Comparison of ENCODE assay signal across 8 cellular contexts in the genomic region with DNA sequence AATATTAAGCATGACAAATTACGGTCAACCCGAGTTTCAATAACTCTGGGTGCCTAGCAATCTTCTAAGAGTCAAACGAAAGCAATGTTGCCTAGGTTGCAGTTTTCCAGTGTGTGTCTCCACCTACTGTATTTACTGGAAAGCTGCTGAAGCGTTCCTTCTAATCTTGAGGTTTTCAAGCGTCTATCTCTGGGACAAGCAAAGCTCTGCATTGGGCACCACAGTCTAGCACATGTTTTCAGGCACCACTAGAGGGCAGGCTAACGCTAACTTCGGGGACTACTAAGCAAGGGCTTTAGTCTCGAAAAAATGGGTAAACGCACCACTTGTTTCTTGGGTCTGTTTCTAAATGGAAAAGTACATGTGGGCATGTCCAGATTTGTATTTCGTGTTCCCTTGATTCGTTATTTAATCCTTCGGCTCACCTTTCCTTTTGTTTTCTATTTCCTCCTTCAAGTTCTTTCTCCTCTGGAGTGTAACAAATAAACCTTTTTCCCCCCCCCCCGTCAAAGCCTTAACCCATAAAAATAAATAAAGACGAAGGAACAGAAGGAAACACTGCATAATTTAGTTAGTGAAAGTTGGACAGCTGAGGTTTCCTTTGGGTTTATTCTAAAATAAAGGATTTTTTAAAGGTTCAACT.
DNase-seq lines count a peak whose midpoint lies in the region; ATAC-seq and TF ChIP-seq lines count a peak whose summit lies in the region.
"Not testable (repeated sequence)": the region's sequence is repeated elsewhere in the genome, so short reads cannot be mapped to it uniquely, and the experiment has no call there.

No MANE protein-coding gene starts in this region.

- TF ChIP-seq CTCF in GM06990 (IDR thresholded peaks at IDR 0.05; ENCODE audit: insufficient read depth, low read length, poor library complexity, severe bottlenecking) (peak; percentile 28), VCaP (conservative IDR thresholded peaks at IDR 0.05) (peak; percentile 73), foreskin keratinocyte (conservative IDR thresholded peaks at IDR 0.05) (peak; percentile 75), osteocyte (IDR thresholded peaks at IDR 0.05) (peak; percentile 69)

- ATAC-seq in GM21423 (IDR thresholded peaks at IDR 0.05; ENCODE audit: unreplicated experiment) = peak; percentile 95
- peak; percentile 94 for ATAC-seq in HG03175 (IDR thresholded peaks at IDR 0.05; ENCODE audit: unreplicated experiment)
- ATAC-seq in foreskin keratinocyte = peak; percentile 98

- H3K36me3 Mint-ChIP-seq in activated naive CD4-positive, alpha-beta T cell treated with anti-CD3 and anti-CD28 coated beads, Interleukin-2, amount 10 ng/mL, durations not matched to agents 7 days and 5 days; osteocyte (ENCODE audit: unreplicated experiment): not testable (repeated sequence)

- H3K4me1 Mint-ChIP-seq in activated naive CD4-positive, alpha-beta T cell treated with anti-CD3 and anti-CD28 coated beads, Interleukin-2, amount 10 ng/mL, durations not matched to agents 7 days and 5 days = peaks cover 15% of the 10 kb centered on the region
- H3K4me1 Mint-ChIP-seq in osteocyte (ENCODE audit: unreplicated experiment) = not testable (repeated sequence)

- peak overlapping the region; percentile 10 for H3K4me3 ChIP-seq in GM06990 (replicated peaks; ENCODE audit: low read depth, low read length)

- CTCF ChIA-PET in activated naive CD4-positive, alpha-beta T cell treated with anti-CD3 and anti-CD28 coated beads, Interleukin-2, amount 10 ng/mL, durations not matched to agents 7 days and 5 days (lab: Charles Lee) = interaction anchor here (0.6 to 3.5 kb wide), 5 partner anchors 74 to 405 kb away, joined by 3 to 63 read pairs (median 4); a partner anchor contains a TSS

- H3K4me1 ChIP-seq in foreskin keratinocyte = not testable (repeated sequence)

- H3K36me3 ChIP-seq in GM06990 (ENCODE audit: control insufficient read depth, insufficient read depth, low read length) = not testable (repeated sequence)

- H3K4me3 Mint-ChIP-seq in activated naive CD4-positive, alpha-beta T cell treated with anti-CD3 and anti-CD28 coated beads, Interleukin-2, amount 10 ng/mL, durations not matched to agents 7 days and 5 days = peak overlapping the region; percentile 72
- H3K4me3 Mint-ChIP-seq in osteocyte (ENCODE audit: unreplicated experiment) = peak overlapping the region; percentile 64

- not testable (repeated sequence) for H3K27ac ChIP-seq in VCaP, foreskin keratinocyte

- H3K27ac Mint-ChIP-seq in activated naive CD4-positive, alpha-beta T cell treated with anti-CD3 and anti-CD28 coated beads, Interleukin-2, amount 10 ng/mL, durations not matched to agents 7 days and 5 days = peak overlapping the region; percentile 87
- not testable (repeated sequence) for H3K27ac Mint-ChIP-seq in osteocyte (ENCODE audit: unreplicated experiment)

- not testable (repeated sequence) for H3K9me3 Mint-ChIP-seq in activated naive CD4-positive, alpha-beta T cell treated with anti-CD3 and anti-CD28 coated beads, Interleukin-2, amount 10 ng/mL, durations not matched to agents 7 days and 5 days; osteocyte (ENCODE audit: unreplicated experiment)

- H3K27me3 ChIP-seq in GM06990 (replicated peaks; ENCODE audit: control insufficient read depth, insufficient read depth, low read length) = not testable (repeated sequence)
- peaks cover 11% of the 10 kb centered on the region for H3K27me3 ChIP-seq in foreskin keratinocyte

- peak; percentile 38 for DNase-seq in GM06990 (ENCODE audit: extremely low read depth, insufficient read length)
- DNase-seq in activated naive CD4-positive, alpha-beta T cell treated with anti-CD3 and anti-CD28 coated beads, Interleukin-2, amount 10 ng/mL, durations not matched to agents 7 days and 5 days = peak; percentile 86
- DNase-seq in foreskin keratinocyte = peak in 1 of 2 donors; percentile 9
- DNase-seq in osteocyte (ENCODE audit: extremely low spot score, unreplicated experiment) = peak; percentile 88
- DNase-seq in stimulated activated CD8-positive, alpha-beta memory T cell treated with anti-CD3 and anti-CD28 coated beads, Interleukin-7, amount 100 ng/mL, for 24 hours (ENCODE audit: low read depth) = peak; percentile 44

- H3K27me3 Mint-ChIP-seq in activated naive CD4-positive, alpha-beta T cell treated with anti-CD3 and anti-CD28 coated beads, Interleukin-2, amount 10 ng/mL, durations not matched to agents 7 days and 5 days = peaks cover 31% of the 10 kb centered on the region
- H3K27me3 Mint-ChIP-seq in osteocyte (ENCODE audit: unreplicated experiment) = peaks cover 38% of the 10 kb centered on the region
